8 cellular contexts compared by ENCODE assay signal in the genomic region with DNA sequence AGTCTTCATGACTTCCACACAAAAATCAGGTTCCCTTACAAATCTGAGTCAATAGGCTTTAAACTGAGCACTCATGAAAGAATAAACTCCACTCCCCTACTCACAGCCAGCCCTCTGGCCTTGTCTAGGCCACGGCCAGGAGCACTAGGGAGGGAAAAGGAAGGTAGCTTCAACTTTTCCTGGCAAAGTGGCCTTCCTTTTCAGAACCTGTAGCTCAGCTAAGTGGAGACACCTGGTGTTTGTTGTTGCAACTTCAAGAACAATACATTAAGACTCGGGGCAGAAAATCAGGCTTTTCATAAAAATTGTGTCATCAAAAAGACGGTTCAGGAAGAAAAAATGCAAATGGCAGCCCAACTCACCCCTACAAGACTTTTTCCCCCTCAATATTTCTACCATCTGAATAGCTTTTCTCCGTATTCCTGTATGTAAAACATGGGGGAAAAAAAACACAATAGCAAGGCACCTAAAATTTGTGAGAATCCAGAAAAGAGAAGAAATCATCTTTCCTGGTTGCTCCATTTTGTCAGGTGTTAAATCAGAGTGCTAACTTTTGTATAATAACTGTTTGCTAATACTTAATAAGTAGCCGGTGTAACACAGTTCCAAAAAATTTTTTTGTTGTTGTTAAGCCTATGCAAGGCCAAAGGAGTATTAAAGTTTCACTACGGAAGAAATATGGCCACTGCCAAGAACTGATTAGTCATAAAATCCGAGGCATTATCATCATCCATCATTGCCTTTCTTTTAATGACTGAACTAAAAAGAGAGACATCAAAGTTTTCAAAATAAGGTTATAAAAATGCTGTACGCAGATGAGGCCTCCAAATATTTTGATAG.
DNase-seq lines count a peak whose midpoint lies in the region; ATAC-seq and TF ChIP-seq lines count a peak whose summit lies in the region.

No MANE protein-coding gene starts in this region.

- peak; percentile 8 for DNase-seq in NCI-H2196 (lab: John Stamatoyannopoulos, UW; ENCODE audit: unreplicated experiment)
- no peak for DNase-seq in NCI-H2196 treated with DMSO at 0.1 percent for 48 hours (lab: John Stamatoyannopoulos, UW; ENCODE audit: unreplicated experiment)
- peak; percentile 55 for DNase-seq in HEK293T (ENCODE audit: extremely low spot score)
- peak; percentile 26 to 64 for DNase-seq in SJCRH30
- DNase-seq in fibroblast of the aortic adventitia (ENCODE audit: low read depth) = peak; percentile 91
- DNase-seq in skeletal muscle cell (ENCODE audit: low read depth) = peak; percentile 42
- no peak for DNase-seq in GM19238 (ENCODE audit: insufficient read length, low spot score)

- H3K9me3 ChIP-seq in SJCRH30 (replicated peaks) = no peaks in the 10 kb centered on the region

- no peaks in the 10 kb centered on the region for H3K36me3 ChIP-seq in SJCRH30

- peak; percentile 53 for TF ChIP-seq CTCF in fibroblast of the aortic adventitia (IDR thresholded peaks at IDR 0.05; ENCODE audit: insufficient read depth, low read length)

- POLR2A ChIA-PET in HEK293T (lab: Yijun Ruan, JAX) = interaction anchor here (1.3 kb wide), 1 partner anchor 84 kb away, joined by 3 read pairs; no protein-coding TSS in a partner anchor

- peak overlapping the region; percentile 20 for H3K4me3 ChIP-seq in SJCRH30
- no peak overlapping the region for H3K4me3 ChIP-seq in fibroblast of the aortic adventitia (ENCODE audit: low read depth, low read length)
- no peak overlapping the region for H3K4me3 ChIP-seq in skeletal muscle cell (ENCODE audit: low read depth, low read length)

- ATAC-seq in GM21390 (IDR thresholded peaks at IDR 0.05; ENCODE audit: unreplicated experiment) = no peak

- CTCF ChIA-PET in HEK293T (lab: Yijun Ruan, JAX) = interaction anchor here (0.5 to 1.6 kb wide), 7 partner anchors 8 to 564 kb away, joined by 3 to 10 read pairs (median 4); no protein-coding TSS in a partner anchor

- H3K4me1 ChIP-seq in SJCRH30 = peaks cover 14% of the 10 kb centered on the region

- H3K27ac ChIP-seq in SJCRH30 = peak overlapping the region; percentile 94

- H3K27me3 ChIP-seq in SJCRH30 = no peaks in the 10 kb centered on the region

TF ChIP-seq in HEK293T, 16 proteins besides CTCF, POLR2A, EP300 and RAD21:
- TF ChIP-seq, protein P1, sequence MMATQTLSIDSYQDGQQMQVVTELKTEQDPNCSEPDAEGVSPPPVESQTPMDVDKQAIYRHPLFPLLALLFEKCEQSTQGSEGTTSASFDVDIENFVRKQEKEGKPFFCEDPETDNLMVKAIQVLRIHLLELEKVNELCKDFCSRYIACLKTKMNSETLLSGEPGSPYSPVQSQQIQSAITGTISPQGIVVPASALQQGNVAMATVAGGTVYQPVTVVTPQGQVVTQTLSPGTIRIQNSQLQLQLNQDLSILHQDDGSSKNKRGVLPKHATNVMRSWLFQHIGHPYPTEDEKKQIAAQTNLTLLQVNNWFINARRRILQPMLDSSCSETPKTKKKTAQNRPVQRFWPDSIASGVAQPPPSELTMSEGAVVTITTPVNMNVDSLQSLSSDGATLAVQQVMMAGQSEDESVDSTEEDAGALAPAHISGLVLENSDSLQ (IDR thresholded peaks at IDR 0.05) = peak; percentile 89
- 0 out of 2 replicates have a peak, but pooled peaks have one; percentile 41 for TF ChIP-seq CTBP1 (IDR thresholded peaks at IDR 0.05; ENCODE audit: borderline replicate concordance)
- TF ChIP-seq NFRKB (IDR thresholded peaks at IDR 0.05) = no peak
- TF ChIP-seq TARDBP (IDR thresholded peaks at IDR 0.05) = no peak

Comparison
In these comparisons a context has a peak if more than half of its experiments do, and no peak if none do; other contexts are left out.
1. DNase-seq: peak in NCI-H2196 (single experiment), HEK293T (single experiment), SJCRH30 (2 of 2), fibroblast of the aortic adventitia (single experiment) and skeletal muscle cell (single experiment); none in NCI-H2196 treated with DMSO at 0.1 percent for 48 hours (single experiment) and GM19238 (single experiment).